2 cellular contexts compared by ENCODE assay signal in the genomic region with DNA sequence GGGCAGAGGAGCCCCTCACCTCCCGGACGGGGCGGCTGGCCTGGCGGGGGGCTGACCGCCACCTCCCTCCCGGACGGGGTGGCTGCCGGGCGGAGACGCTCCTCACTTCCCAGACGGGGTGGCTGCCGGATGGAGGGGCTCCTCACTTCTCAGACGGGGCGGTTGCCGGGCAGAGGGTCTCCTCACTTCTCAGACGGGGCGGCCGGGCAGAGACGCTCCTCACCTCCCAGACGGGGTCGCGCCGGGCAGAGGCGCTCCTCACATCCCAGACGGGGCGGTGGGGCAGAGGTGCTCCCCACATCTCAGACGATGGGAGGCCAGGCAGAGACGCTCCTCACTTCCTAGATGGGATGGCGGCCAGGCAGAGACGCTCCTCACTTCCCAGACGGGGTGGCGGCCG. TPM values are rescaled to one million over a fixed set of nuclear protein-coding genes. Genes with fewer than 3 reads are reported as not detected.
"Had no signal": no experiment of that assay in that cellular context is flagged by ENCODE, and none has a peak within 500 bp of the region (broad histone marks: within the 10 kb centered on the region; RNA-seq: fewer than 3 reads in every experiment).

No MANE protein-coding gene starts in this region.

RNA-seq across cellular contexts. Expression of a gene that starts 24.2 kb away (rescaled TPM):
- total RNA-seq: GM23248, HFFc6 had no signal
- polyA plus RNA-seq: GM23248 had no signal
